In genomic region chr22:24423519-24424000, GRCh38 we compare ENCODE assay signal across 8 cellular contexts. TPM values are rescaled to one million over a fixed set of nuclear protein-coding genes. Genes with fewer than 3 reads are reported as not detected.
DNase-seq lines count a peak whose midpoint lies in the region; ATAC-seq and TF ChIP-seq lines count a peak whose summit lies in the region.

No MANE protein-coding gene starts in this region.

- DNase-seq in D341Med (ENCODE audit: low spot score) (peak; percentile 95), NCI-H128 (lab: John Stamatoyannopoulos, UW; ENCODE audit: unreplicated experiment) (no peak), occipital lobe (lab: John Stamatoyannopoulos, UW) (no peak)
- DNase-seq in activated CD4-positive, alpha-beta T cell treated with anti-CD3 and anti-CD28 coated beads, Interleukin-2, amount 10 ng/mL, durations not matched to agents 7 days and 5 days: peak; percentile 46

- peaks cover 40% of the 10 kb centered on the region for H3K27me3 ChIP-seq in ectodermal cell (ENCODE audit: control insufficient read depth, insufficient read depth, low read length, poor library complexity, severe bottlenecking)

- TF ChIP-seq EP300 in Ishikawa (IDR thresholded peaks at IDR 0.05; ENCODE audit: borderline replicate concordance): no peak

- POLR2A ChIA-PET in activated CD4-positive, alpha-beta T cell treated with anti-CD3 and anti-CD28 coated beads, Interleukin-2, amount 10 ng/mL, durations not matched to agents 7 days and 5 days (lab: Charles Lee): interaction anchor here (1.4 kb wide), 1 partner anchor 11 kb away, joined by 4 read pairs; no protein-coding TSS in a partner anchor

- H3K4me1 ChIP-seq in ectodermal cell (ENCODE audit: control insufficient read depth, insufficient read depth, low read length) (peaks cover 19% of the 10 kb centered on the region), mesodermal cell (ENCODE audit: control insufficient read depth, insufficient read depth, low read length, poor library complexity, severe bottlenecking) (peaks cover 4% of the 10 kb centered on the region)

- peaks cover 38% of the 10 kb centered on the region for H3K4me1 Mint-ChIP-seq in activated CD4-positive, alpha-beta T cell treated with anti-CD3 and anti-CD28 coated beads, Interleukin-2, amount 10 ng/mL, durations not matched to agents 7 days and 5 days
- peaks cover 59% of the 10 kb centered on the region for H3K4me1 Mint-ChIP-seq in stimulated activated memory B cell treated with anti-CD40 and anti-IgM and Interleukin-4, amounts not matched to agents 10 μg/mL and 1 μg/mL and 100 μg/mL, for 72 hours

- peak; percentile 56 for ATAC-seq in stimulated activated memory B cell treated with anti-CD40 and anti-IgM and Interleukin-4, amounts not matched to agents 10 μg/mL and 1 μg/mL and 100 μg/mL, for 72 hours

- H3K36me3 Mint-ChIP-seq in activated CD4-positive, alpha-beta T cell treated with anti-CD3 and anti-CD28 coated beads, Interleukin-2, amount 10 ng/mL, durations not matched to agents 7 days and 5 days (ENCODE audit: low read depth): peaks cover 5% of the 10 kb centered on the region
- no peaks in the 10 kb centered on the region for H3K36me3 Mint-ChIP-seq in stimulated activated memory B cell treated with anti-CD40 and anti-IgM and Interleukin-4, amounts not matched to agents 10 μg/mL and 1 μg/mL and 100 μg/mL, for 72 hours

- 4% methylated on average over 56 of the region's 56 CpGs for WGBS in ectodermal cell, 2 experiments
- WGBS in mesodermal cell (ENCODE audit: insufficient coverage in 2 of 2), 2 experiments: 4 to 6% methylated on average over 45 to 50 of the region's 56 CpGs

- no peak overlapping the region for H3K27ac ChIP-seq in ectodermal cell (ENCODE audit: insufficient read depth, low read depth, low read length, poor library complexity, severe bottlenecking)
- H3K27ac ChIP-seq in mesodermal cell (ENCODE audit: low read depth, low read length, severe bottlenecking): no peak overlapping the region

- H3K9me3 ChIP-seq in ectodermal cell (ENCODE audit: control insufficient read depth, low read length): no peaks in the 10 kb centered on the region
- H3K9me3 ChIP-seq in mesodermal cell (ENCODE audit: control insufficient read depth, low read length): no peaks in the 10 kb centered on the region

- CTCF ChIA-PET in activated CD4-positive, alpha-beta T cell treated with anti-CD3 and anti-CD28 coated beads, Interleukin-2, amount 10 ng/mL, durations not matched to agents 7 days and 5 days (lab: Charles Lee): interaction anchor here (0.5 to 3.2 kb wide), 22 partner anchors 8 to 103 kb away, joined by 3 to 18 read pairs (median 4); no protein-coding TSS in a partner anchor

- no peaks in the 10 kb centered on the region for H3K9me3 Mint-ChIP-seq in activated CD4-positive, alpha-beta T cell treated with anti-CD3 and anti-CD28 coated beads, Interleukin-2, amount 10 ng/mL, durations not matched to agents 7 days and 5 days
- no peaks in the 10 kb centered on the region for H3K9me3 Mint-ChIP-seq in stimulated activated memory B cell treated with anti-CD40 and anti-IgM and Interleukin-4, amounts not matched to agents 10 μg/mL and 1 μg/mL and 100 μg/mL, for 72 hours

- H3K4me3 Mint-ChIP-seq in activated CD4-positive, alpha-beta T cell treated with anti-CD3 and anti-CD28 coated beads, Interleukin-2, amount 10 ng/mL, durations not matched to agents 7 days and 5 days: peak overlapping the region; percentile 52
- peak overlapping the region; percentile 69 for H3K4me3 Mint-ChIP-seq in stimulated activated memory B cell treated with anti-CD40 and anti-IgM and Interleukin-4, amounts not matched to agents 10 μg/mL and 1 μg/mL and 100 μg/mL, for 72 hours

- peaks cover 8% of the 10 kb centered on the region for H3K27me3 Mint-ChIP-seq in activated CD4-positive, alpha-beta T cell treated with anti-CD3 and anti-CD28 coated beads, Interleukin-2, amount 10 ng/mL, durations not matched to agents 7 days and 5 days
- no peaks in the 10 kb centered on the region for H3K27me3 Mint-ChIP-seq in stimulated activated memory B cell treated with anti-CD40 and anti-IgM and Interleukin-4, amounts not matched to agents 10 μg/mL and 1 μg/mL and 100 μg/mL, for 72 hours

- peak; percentile 66 for TF ChIP-seq RAD21 in Ishikawa (IDR thresholded peaks at IDR 0.05; ENCODE audit: low read depth)

- H3K27ac Mint-ChIP-seq in activated CD4-positive, alpha-beta T cell treated with anti-CD3 and anti-CD28 coated beads, Interleukin-2, amount 10 ng/mL, durations not matched to agents 7 days and 5 days: no peak overlapping the region
- H3K27ac Mint-ChIP-seq in stimulated activated memory B cell treated with anti-CD40 and anti-IgM and Interleukin-4, amounts not matched to agents 10 μg/mL and 1 μg/mL and 100 μg/mL, for 72 hours: peak overlapping the region; percentile 92

- H3K4me3 ChIP-seq in ectodermal cell (ENCODE audit: insufficient read depth, low read depth, low read length): peak overlapping the region; percentile 30
- peak overlapping the region; percentile 39 for H3K4me3 ChIP-seq in mesodermal cell (ENCODE audit: extremely low read depth, insufficient read depth, low read length, poor library complexity, severe bottlenecking)

- no peaks in the 10 kb centered on the region for H3K36me3 ChIP-seq in ectodermal cell (ENCODE audit: control insufficient read depth, insufficient read depth, low read length)
- H3K36me3 ChIP-seq in mesodermal cell (ENCODE audit: control insufficient read depth, insufficient read depth, low read length): no peaks in the 10 kb centered on the region

TF ChIP-seq in Ishikawa, 13 proteins besides CTCF, POLR2A, EP300 and RAD21:
- TF ChIP-seq MAX (IDR thresholded peaks at IDR 0.05) (no peak), CREB1 (IDR thresholded peaks at IDR 0.05; ENCODE audit: low read depth) (no peak), FOXM1 (IDR thresholded peaks at IDR 0.05; ENCODE audit: borderline replicate concordance, low read depth) (no peak), CEBPB (IDR thresholded peaks at IDR 0.05) (no peak), USF1 (IDR thresholded peaks at IDR 0.05) (no peak), TEAD4 (IDR thresholded peaks at IDR 0.05) (no peak), TAF1 (IDR thresholded peaks at IDR 0.05; ENCODE audit: low read depth) (no peak), REST (IDR thresholded peaks at IDR 0.05; ENCODE audit: low read depth) (no peak), YY1 (IDR thresholded peaks at IDR 0.05; ENCODE audit: low read depth) (no peak), EGR1 (IDR thresholded peaks at IDR 0.05) (no peak)
TF ChIP-seq in Ishikawa: peak in this region for 0.

RNA-seq across cellular contexts. Expression of gene ADORA2A, which starts 3.8 kb away (rescaled TPM):
- 10 to 100 TPM; 25.3 to 29.0 TPM for total RNA-seq in activated CD4-positive, alpha-beta T cell treated with anti-CD3 and anti-CD28 coated beads, Interleukin-2, amount 10 ng/mL, durations not matched to agents 7 days and 5 days
- 2.1 TPM for polyA plus RNA-seq in ectodermal cell (2013, experiment 1 of 4)
- polyA plus RNA-seq in ectodermal cell (2013, experiment 2 of 4): 2.7 TPM
- polyA plus RNA-seq in ectodermal cell (2013, experiment 3 of 4): 2.4 TPM
- polyA plus RNA-seq in ectodermal cell (2013, experiment 4 of 4): 2.1 TPM
- 5.9 TPM for polyA plus RNA-seq in mesodermal cell (2013, experiment 1 of 2)
- polyA plus RNA-seq in mesodermal cell (2013, experiment 2 of 2): 4.5 TPM
- 8.0 TPM for total RNA-seq in occipital lobe

Comparison
In these comparisons a context has a peak if more than half of its experiments do, and no peak if none do; other contexts are left out.
1. DNase-seq: peak in D341Med (single experiment) and activated CD4-positive, alpha-beta T cell treated with anti-CD3 and anti-CD28 coated beads, Interleukin-2, amount 10 ng/mL, durations not matched to agents 7 days and 5 days (single experiment); none in NCI-H128 (single experiment) and occipital lobe (single experiment).